Comparison of ENCODE assay signal across 1 cellular context in the genomic region with DNA sequence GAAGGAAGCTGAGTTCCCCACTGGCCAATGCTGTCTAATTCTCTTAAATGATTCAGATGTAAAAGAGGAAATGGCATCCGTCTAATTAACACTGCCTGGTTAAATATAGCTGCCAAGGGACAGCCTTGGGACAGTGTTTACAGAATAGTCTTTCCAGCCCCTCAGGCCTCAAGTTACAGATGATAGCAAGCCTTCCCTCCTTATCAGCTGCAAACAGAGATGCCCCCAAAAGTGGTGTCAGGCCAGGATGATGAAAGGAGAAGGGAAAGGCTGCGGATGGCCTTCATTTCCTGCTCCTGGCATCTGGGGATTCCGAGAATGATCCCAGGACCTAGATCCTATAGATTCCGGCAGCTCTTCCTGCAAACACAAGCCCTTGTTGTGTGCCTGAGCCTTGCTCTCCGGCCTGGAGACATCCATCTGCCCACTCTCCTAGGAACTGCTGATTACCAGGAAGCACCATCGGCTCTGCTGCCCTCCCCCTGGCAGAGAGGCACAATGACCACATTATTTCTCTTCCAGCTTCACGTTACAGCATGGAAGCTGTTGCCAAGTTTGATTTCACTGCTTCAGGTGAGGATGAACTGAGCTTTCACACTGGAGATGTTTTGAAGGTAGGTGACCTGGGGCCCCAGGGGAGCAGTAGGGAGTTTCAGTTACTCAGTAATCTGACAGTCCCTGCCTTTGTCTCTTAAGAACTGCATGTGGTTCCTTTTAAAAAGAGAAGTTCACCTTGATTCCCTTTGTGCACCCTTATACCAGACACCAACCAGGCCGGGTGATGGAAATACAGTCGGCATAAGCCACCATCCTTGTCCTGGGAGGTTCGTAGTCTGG.
A peak's percentile ranks its signal among the peaks of the same experiment; 100 is the strongest.
TF ChIP-seq lines count a peak whose summit lies in the region.

No MANE protein-coding gene starts in this region.

TF ChIP-seq in K562, 482 proteins besides CTCF, POLR2A, EP300 and RAD21 (continued from another document and continues in another):
- TF ChIP-seq, protein P1, sequence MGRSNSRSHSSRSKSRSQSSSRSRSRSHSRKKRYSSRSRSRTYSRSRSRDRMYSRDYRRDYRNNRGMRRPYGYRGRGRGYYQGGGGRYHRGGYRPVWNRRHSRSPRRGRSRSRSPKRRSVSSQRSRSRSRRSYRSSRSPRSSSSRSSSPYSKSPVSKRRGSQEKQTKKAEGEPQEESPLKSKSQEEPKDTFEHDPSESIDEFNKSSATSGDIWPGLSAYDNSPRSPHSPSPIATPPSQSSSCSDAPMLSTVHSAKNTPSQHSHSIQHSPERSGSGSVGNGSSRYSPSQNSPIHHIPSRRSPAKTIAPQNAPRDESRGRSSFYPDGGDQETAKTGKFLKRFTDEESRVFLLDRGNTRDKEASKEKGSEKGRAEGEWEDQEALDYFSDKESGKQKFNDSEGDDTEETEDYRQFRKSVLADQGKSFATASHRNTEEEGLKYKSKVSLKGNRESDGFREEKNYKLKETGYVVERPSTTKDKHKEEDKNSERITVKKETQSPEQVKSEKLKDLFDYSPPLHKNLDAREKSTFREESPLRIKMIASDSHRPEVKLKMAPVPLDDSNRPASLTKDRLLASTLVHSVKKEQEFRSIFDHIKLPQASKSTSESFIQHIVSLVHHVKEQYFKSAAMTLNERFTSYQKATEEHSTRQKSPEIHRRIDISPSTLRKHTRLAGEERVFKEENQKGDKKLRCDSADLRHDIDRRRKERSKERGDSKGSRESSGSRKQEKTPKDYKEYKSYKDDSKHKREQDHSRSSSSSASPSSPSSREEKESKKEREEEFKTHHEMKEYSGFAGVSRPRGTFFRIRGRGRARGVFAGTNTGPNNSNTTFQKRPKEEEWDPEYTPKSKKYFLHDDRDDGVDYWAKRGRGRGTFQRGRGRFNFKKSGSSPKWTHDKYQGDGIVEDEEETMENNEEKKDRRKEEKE (IDR thresholded peaks at IDR 0.05; ENCODE audit: borderline replicate concordance in 1 of 2, control insufficient read depth in 1 of 2, low read depth in 2 of 2, low read length in 1 of 2) = no peak
- TF ChIP-seq ZNF41 (CRISPR knock-in tag; conservative IDR thresholded peaks at IDR 0.05) (no peak), ZC3H4 (CRISPR knock-in tag; IDR thresholded peaks at IDR 0.05; ENCODE audit: borderline replicate concordance) (no peak), ZNF23 (CRISPR knock-in tag; IDR thresholded peaks at IDR 0.05) (no peak), CBFA2T3 (IDR thresholded peaks at IDR 0.05) (peak; percentile 94), ZNF134 (CRISPR knock-in tag; conservative IDR thresholded peaks at IDR 0.05) (no peak), ZSCAN32 (CRISPR knock-in tag; IDR thresholded peaks at IDR 0.05) (no peak), ZNF165 (CRISPR knock-in tag; IDR thresholded peaks at IDR 0.05; ENCODE audit: borderline replicate concordance) (no peak), PHF20 (IDR thresholded peaks at IDR 0.05; ENCODE audit: partially characterized antibody) (no peak), KAT2B (IDR thresholded peaks at IDR 0.05; ENCODE audit: low read depth, low read length) (no peak), RBBP5 (IDR thresholded peaks at IDR 0.05; ENCODE audit: borderline replicate concordance, insufficient read depth, low read length, poor library complexity, severe bottlenecking) (no peak), TFAM (CRISPR knock-in tag; conservative IDR thresholded peaks at IDR 0.05) (no peak), GATA2 (CRISPR knock-in tag; IDR thresholded peaks at IDR 0.05) (peak; percentile 83), PHB2 (IDR thresholded peaks at IDR 0.05; ENCODE audit: low read depth) (no peak), MYBL2 (IDR thresholded peaks at IDR 0.05; ENCODE audit: low read depth) (no peak), MYBL2 (CRISPR knock-in tag; IDR thresholded peaks at IDR 0.05; ENCODE audit: borderline replicate concordance) (no peak), FOXJ3 (CRISPR knock-in tag; IDR thresholded peaks at IDR 0.05) (no peak), KLF10 (CRISPR knock-in tag; IDR thresholded peaks at IDR 0.05) (no peak), NBN (IDR thresholded peaks at IDR 0.05; ENCODE audit: low read depth) (no peak), GABPA (tag; conservative IDR thresholded peaks at IDR 0.05; ENCODE audit: low read depth) (no peak), ZKSCAN8 (CRISPR knock-in tag; IDR thresholded peaks at IDR 0.05) (no peak), ZC3H11A (IDR thresholded peaks at IDR 0.05; ENCODE audit: low read depth, low read length) (no peak), HIVEP1 (CRISPR knock-in tag; IDR thresholded peaks at IDR 0.05) (no peak), KHSRP (IDR thresholded peaks at IDR 0.05) (no peak), BHLHE40 (IDR thresholded peaks at IDR 0.05; ENCODE audit: low read length) (peak; percentile 29; the same call in 1 of the 2 replicates), PCBP1 (IDR thresholded peaks at IDR 0.05; ENCODE audit: low read depth, low read length, poor library complexity, severe bottlenecking) (no peak), JUN (IDR thresholded peaks at IDR 0.05; ENCODE audit: borderline replicate concordance, low read depth, low read length) (no peak), JUN (CRISPR knock-in tag; IDR thresholded peaks at IDR 0.05; ENCODE audit: borderline replicate concordance) (no peak), SPI1 (IDR thresholded peaks at IDR 0.05; ENCODE audit: borderline replicate concordance, low read depth, low read length) (peak; percentile 96), ZNF586 (CRISPR knock-in tag; conservative IDR thresholded peaks at IDR 0.05) (no peak), CAMTA2 (CRISPR knock-in tag; conservative IDR thresholded peaks at IDR 0.05) (no peak), TARDBP (IDR thresholded peaks at IDR 0.05) (no peak), ZNF133 (CRISPR knock-in tag; IDR thresholded peaks at IDR 0.05) (no peak), ETV1 (tag; conservative IDR thresholded peaks at IDR 0.05; ENCODE audit: low read depth) (no peak), FOXA1 (IDR thresholded peaks at IDR 0.05; ENCODE audit: borderline replicate concordance) (no peak), CHD1 (IDR thresholded peaks at IDR 0.05; ENCODE audit: low read length) (peak; percentile 28), YBX1 (IDR thresholded peaks at IDR 0.05) (no peak), HCFC1 (IDR thresholded peaks at IDR 0.05; ENCODE audit: low read depth, low read length) (no peak), FOXK1 (CRISPR knock-in tag; IDR thresholded peaks at IDR 0.05; ENCODE audit: borderline replicate concordance) (no peak), MAFK (IDR thresholded peaks at IDR 0.05; ENCODE audit: low read length) (no peak), TOE1 (IDR thresholded peaks at IDR 0.05; ENCODE audit: borderline replicate concordance) (no peak), TOE1 (CRISPR knock-in tag; IDR thresholded peaks at IDR 0.05; ENCODE audit: borderline replicate concordance, low read depth) (no peak), RFX1 (IDR thresholded peaks at IDR 0.05) (no peak), ZNF324 (CRISPR knock-in tag; IDR thresholded peaks at IDR 0.05) (no peak), TBL1XR1 (IDR thresholded peaks at IDR 0.05; ENCODE audit: low read length in 2 of 2) (peak in 1 of 2 experiments; percentile 92; a peak in 2 of 4 replicates), RUNX1 (IDR thresholded peaks at IDR 0.05; ENCODE audit: low read depth) (peak; percentile 71; the same call in 1 of the 2 replicates), MCM7 (IDR thresholded peaks at IDR 0.05) (no peak)
- TF ChIP-seq, protein P2, sequence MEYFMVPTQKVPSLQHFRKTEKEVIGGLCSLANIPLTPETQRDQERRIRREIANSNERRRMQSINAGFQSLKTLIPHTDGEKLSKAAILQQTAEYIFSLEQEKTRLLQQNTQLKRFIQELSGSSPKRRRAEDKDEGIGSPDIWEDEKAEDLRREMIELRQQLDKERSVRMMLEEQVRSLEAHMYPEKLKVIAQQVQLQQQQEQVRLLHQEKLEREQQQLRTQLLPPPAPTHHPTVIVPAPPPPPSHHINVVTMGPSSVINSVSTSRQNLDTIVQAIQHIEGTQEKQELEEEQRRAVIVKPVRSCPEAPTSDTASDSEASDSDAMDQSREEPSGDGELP (CRISPR knock-in tag; IDR thresholded peaks at IDR 0.05; ENCODE audit: borderline replicate concordance) = peak; percentile 69; the same call in 1 of the 2 replicates
- TF ChIP-seq, protein P3, sequence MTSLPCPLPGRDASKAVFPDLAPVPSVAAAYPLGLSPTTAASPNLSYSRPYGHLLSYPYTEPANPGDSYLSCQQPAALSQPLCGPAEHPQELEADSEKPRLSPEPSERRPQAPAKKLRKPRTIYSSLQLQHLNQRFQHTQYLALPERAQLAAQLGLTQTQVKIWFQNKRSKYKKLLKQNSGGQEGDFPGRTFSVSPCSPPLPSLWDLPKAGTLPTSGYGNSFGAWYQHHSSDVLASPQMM (CRISPR knock-in tag; IDR thresholded peaks at IDR 0.05) = no peak
- TF ChIP-seq, protein P4, sequence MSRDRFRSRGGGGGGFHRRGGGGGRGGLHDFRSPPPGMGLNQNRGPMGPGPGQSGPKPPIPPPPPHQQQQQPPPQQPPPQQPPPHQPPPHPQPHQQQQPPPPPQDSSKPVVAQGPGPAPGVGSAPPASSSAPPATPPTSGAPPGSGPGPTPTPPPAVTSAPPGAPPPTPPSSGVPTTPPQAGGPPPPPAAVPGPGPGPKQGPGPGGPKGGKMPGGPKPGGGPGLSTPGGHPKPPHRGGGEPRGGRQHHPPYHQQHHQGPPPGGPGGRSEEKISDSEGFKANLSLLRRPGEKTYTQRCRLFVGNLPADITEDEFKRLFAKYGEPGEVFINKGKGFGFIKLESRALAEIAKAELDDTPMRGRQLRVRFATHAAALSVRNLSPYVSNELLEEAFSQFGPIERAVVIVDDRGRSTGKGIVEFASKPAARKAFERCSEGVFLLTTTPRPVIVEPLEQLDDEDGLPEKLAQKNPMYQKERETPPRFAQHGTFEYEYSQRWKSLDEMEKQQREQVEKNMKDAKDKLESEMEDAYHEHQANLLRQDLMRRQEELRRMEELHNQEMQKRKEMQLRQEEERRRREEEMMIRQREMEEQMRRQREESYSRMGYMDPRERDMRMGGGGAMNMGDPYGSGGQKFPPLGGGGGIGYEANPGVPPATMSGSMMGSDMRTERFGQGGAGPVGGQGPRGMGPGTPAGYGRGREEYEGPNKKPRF (IDR thresholded peaks at IDR 0.05; ENCODE audit: low read depth, low read length) = no peak
- TF ChIP-seq, protein P5, sequence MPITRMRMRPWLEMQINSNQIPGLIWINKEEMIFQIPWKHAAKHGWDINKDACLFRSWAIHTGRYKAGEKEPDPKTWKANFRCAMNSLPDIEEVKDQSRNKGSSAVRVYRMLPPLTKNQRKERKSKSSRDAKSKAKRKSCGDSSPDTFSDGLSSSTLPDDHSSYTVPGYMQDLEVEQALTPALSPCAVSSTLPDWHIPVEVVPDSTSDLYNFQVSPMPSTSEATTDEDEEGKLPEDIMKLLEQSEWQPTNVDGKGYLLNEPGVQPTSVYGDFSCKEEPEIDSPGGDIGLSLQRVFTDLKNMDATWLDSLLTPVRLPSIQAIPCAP (CRISPR knock-in tag; IDR thresholded peaks at IDR 0.05; ENCODE audit: borderline replicate concordance) = no peak
- TF ChIP-seq, protein P6, sequence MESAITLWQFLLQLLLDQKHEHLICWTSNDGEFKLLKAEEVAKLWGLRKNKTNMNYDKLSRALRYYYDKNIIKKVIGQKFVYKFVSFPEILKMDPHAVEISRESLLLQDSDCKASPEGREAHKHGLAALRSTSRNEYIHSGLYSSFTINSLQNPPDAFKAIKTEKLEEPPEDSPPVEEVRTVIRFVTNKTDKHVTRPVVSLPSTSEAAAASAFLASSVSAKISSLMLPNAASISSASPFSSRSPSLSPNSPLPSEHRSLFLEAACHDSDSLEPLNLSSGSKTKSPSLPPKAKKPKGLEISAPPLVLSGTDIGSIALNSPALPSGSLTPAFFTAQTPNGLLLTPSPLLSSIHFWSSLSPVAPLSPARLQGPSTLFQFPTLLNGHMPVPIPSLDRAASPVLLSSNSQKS (CRISPR knock-in tag; IDR thresholded peaks at IDR 0.05) = no peak
- TF ChIP-seq, protein P7, sequence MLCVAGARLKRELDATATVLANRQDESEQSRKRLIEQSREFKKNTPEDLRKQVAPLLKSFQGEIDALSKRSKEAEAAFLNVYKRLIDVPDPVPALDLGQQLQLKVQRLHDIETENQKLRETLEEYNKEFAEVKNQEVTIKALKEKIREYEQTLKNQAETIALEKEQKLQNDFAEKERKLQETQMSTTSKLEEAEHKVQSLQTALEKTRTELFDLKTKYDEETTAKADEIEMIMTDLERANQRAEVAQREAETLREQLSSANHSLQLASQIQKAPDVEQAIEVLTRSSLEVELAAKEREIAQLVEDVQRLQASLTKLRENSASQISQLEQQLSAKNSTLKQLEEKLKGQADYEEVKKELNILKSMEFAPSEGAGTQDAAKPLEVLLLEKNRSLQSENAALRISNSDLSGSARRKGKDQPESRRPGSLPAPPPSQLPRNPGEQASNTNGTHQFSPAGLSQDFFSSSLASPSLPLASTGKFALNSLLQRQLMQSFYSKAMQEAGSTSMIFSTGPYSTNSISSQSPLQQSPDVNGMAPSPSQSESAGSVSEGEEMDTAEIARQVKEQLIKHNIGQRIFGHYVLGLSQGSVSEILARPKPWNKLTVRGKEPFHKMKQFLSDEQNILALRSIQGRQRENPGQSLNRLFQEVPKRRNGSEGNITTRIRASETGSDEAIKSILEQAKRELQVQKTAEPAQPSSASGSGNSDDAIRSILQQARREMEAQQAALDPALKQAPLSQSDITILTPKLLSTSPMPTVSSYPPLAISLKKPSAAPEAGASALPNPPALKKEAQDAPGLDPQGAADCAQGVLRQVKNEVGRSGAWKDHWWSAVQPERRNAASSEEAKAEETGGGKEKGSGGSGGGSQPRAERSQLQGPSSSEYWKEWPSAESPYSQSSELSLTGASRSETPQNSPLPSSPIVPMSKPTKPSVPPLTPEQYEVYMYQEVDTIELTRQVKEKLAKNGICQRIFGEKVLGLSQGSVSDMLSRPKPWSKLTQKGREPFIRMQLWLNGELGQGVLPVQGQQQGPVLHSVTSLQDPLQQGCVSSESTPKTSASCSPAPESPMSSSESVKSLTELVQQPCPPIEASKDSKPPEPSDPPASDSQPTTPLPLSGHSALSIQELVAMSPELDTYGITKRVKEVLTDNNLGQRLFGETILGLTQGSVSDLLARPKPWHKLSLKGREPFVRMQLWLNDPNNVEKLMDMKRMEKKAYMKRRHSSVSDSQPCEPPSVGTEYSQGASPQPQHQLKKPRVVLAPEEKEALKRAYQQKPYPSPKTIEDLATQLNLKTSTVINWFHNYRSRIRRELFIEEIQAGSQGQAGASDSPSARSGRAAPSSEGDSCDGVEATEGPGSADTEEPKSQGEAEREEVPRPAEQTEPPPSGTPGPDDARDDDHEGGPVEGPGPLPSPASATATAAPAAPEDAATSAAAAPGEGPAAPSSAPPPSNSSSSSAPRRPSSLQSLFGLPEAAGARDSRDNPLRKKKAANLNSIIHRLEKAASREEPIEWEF (CRISPR knock-in tag; IDR thresholded peaks at IDR 0.05) = no peak
- TF ChIP-seq, protein P8, sequence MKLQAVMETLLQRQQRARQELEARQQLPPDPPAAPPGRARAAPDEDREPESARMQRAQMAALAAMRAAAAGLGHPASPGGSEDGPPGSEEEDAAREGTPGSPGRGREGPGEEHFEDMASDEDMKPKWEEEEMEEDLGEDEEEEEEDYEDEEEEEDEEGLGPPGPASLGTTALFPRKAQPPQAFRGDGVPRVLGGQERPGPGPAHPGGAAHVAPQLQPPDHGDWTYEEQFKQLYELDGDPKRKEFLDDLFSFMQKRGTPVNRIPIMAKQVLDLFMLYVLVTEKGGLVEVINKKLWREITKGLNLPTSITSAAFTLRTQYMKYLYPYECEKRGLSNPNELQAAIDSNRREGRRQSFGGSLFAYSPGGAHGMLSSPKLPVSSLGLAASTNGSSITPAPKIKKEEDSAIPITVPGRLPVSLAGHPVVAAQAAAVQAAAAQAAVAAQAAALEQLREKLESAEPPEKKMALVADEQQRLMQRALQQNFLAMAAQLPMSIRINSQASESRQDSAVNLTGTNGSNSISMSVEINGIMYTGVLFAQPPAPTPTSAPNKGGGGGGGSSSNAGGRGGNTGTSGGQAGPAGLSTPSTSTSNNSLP (IDR thresholded peaks at IDR 0.05; ENCODE audit: borderline replicate concordance, low read depth, low read length) = peak; percentile 91
